ENCODE assay signal across 28 cellular contexts in genomic region chr7:140463111-140463510, GRCh38. TPM values are rescaled to one million over a fixed set of nuclear protein-coding genes. Genes with fewer than 3 reads are reported as not detected.
"Had no signal": no experiment of that assay in that cellular context is flagged by ENCODE, and none has a peak within 500 bp of the region (broad histone marks: within the 10 kb centered on the region; RNA-seq: fewer than 3 reads in every experiment).

No MANE protein-coding gene starts in this region.

- H3K4me3 ChIP-seq: esophagus squamous epithelium, lung, prostate gland, right atrium auricular region, smooth muscle cell, thoracic aorta, tibial nerve, upper lobe of left lung had no signal

- H3K27ac Mint-ChIP-seq: memory B cell had no signal

- H3K9me3 Mint-ChIP-seq: effector memory CD8-positive, alpha-beta T cell; memory B cell; natural killer cell had no signal

- FAIRE-seq: endometrium, frontal cortex, keratinocyte, urothelium cell line had no signal

- H3K9ac ChIP-seq: parathyroid adenoma had no signal

- ATAC-seq: effector memory CD8-positive, alpha-beta T cell; left lobe of liver; natural killer cell; sciatic nerve had no signal

- H3K9me3 ChIP-seq: esophagus squamous epithelium, prostate gland, right atrium auricular region, thoracic aorta, tibial nerve, upper lobe of left lung had no signal

- H2AFZ ChIP-seq: parathyroid adenoma had no signal

- H3K27me3 ChIP-seq: esophagus squamous epithelium, right atrium auricular region, tibial nerve, upper lobe of left lung had no signal

- H3K4me3 Mint-ChIP-seq: effector memory CD8-positive, alpha-beta T cell; memory B cell; natural killer cell had no signal

- H3K27me3 Mint-ChIP-seq: effector memory CD8-positive, alpha-beta T cell; memory B cell had no signal

- H3K27ac ChIP-seq: esophagus squamous epithelium, parathyroid adenoma, prostate gland, right atrium auricular region, thoracic aorta, tibial nerve, upper lobe of left lung had no signal

- H3K4me1 ChIP-seq: esophagus squamous epithelium, parathyroid adenoma, prostate gland, right atrium auricular region, tibial nerve, upper lobe of left lung had no signal

- DNase-seq: cortex of kidney; effector memory CD8-positive, alpha-beta T cell; erythroblast; esophagus squamous epithelium; natural killer cell; stimulated activated CD4-positive, alpha-beta T cell treated with anti-CD3 and anti-CD28 coated beads, Interleukin-12 subunit alpha, Interleukin-12 subunit beta, amount 100 ng/mL, for 4 hours; stimulated activated CD4-positive, alpha-beta T cell treated with anti-CD3 and anti-CD28 coated beads, Interleukin-1b, Interleukin-23, amount 100 ng/mL, for 48 hours; stimulated activated CD4-positive, alpha-beta T cell treated with anti-CD3 and anti-CD28 coated beads, Interleukin-4, amount 100 ng/mL, for 1 hour; stimulated activated CD8-positive, alpha-beta memory T cell treated with anti-CD3 and anti-CD28 coated beads, Interleukin-4, amount 100 ng/mL, for 48 hours; stimulated activated naive CD4-positive, alpha-beta T cell treated with Interleukin-2 at 50 U/mL for 16 hours; upper lobe of left lung had no signal

- H3K4me2 ChIP-seq: smooth muscle cell had no signal

RNA-seq across cellular contexts. Expression of gene RAB19, which starts 59.3 kb away (rescaled TPM):
- total RNA-seq: frontal cortex, left lobe of liver, osteoblast, right atrium auricular region, sciatic nerve, smooth muscle cell, thoracic aorta, tibial nerve had no signal
- polyA plus RNA-seq: keratinocyte, liver, neural cell, smooth muscle cell had no signal
